1 cellular context compared by ENCODE assay signal in the genomic region with DNA sequence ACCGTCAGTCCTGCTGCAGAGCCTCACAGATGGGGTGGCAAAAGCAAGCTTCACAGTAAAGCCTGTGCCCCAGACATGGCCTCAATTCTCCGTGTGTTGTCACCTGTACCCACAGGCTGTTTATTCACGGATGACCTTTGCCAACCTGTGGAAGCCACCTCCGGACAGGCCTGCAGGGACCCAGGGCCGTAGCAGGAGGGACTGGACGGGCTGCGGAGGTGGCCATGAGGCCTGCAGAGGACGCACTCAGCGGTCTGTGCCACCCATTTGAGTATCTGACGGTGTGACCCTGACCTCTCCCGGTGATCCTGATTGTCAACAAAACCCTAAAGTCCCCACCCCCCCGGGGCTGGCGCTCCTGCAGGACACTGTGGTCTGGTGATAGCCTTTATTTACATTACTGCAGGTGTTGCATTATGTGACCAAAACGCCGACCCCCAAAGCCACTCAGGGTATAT.
TF ChIP-seq lines count a peak whose summit lies in the region.

No MANE protein-coding gene starts in this region.

TF ChIP-seq in HepG2, 621 proteins besides CTCF, POLR2A, EP300 and RAD21 (continues in another document):
- TF ChIP-seq ZNF672 (CRISPR knock-in tag; IDR thresholded peaks at IDR 0.05), result no peak
- no peak for TF ChIP-seq ZNF468 (CRISPR knock-in tag; IDR thresholded peaks at IDR 0.05)
- no peak for TF ChIP-seq MTA3 (CRISPR knock-in tag; IDR thresholded peaks at IDR 0.05)
- no peak for TF ChIP-seq POGZ (CRISPR knock-in tag; IDR thresholded peaks at IDR 0.05)
- TF ChIP-seq, protein P1, sequence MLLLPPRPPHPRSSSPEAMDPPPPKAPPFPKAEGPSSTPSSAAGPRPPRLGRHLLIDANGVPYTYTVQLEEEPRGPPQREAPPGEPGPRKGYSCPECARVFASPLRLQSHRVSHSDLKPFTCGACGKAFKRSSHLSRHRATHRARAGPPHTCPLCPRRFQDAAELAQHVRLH (CRISPR knock-in tag; IDR thresholded peaks at IDR 0.05; ENCODE audit: borderline replicate concordance, low read depth), result peak; percentile 87
- no peak for TF ChIP-seq ZIK1 (CRISPR knock-in tag; IDR thresholded peaks at IDR 0.05; ENCODE audit: borderline replicate concordance, low read depth)
- TF ChIP-seq SNAI1 (CRISPR knock-in tag; IDR thresholded peaks at IDR 0.05; ENCODE audit: borderline replicate concordance), result peak; percentile 62; the same call in 1 of the 2 replicates
- TF ChIP-seq SP140L (CRISPR knock-in tag; IDR thresholded peaks at IDR 0.05; ENCODE audit: borderline replicate concordance), result no peak
- no peak for TF ChIP-seq ZNF230 (CRISPR knock-in tag; IDR thresholded peaks at IDR 0.05)
- TF ChIP-seq ZNF816 (CRISPR knock-in tag; IDR thresholded peaks at IDR 0.05; ENCODE audit: borderline replicate concordance), result no peak
- no peak for TF ChIP-seq ZSCAN20 (CRISPR knock-in tag; IDR thresholded peaks at IDR 0.05; ENCODE audit: borderline replicate concordance)
- TF ChIP-seq, protein P2, sequence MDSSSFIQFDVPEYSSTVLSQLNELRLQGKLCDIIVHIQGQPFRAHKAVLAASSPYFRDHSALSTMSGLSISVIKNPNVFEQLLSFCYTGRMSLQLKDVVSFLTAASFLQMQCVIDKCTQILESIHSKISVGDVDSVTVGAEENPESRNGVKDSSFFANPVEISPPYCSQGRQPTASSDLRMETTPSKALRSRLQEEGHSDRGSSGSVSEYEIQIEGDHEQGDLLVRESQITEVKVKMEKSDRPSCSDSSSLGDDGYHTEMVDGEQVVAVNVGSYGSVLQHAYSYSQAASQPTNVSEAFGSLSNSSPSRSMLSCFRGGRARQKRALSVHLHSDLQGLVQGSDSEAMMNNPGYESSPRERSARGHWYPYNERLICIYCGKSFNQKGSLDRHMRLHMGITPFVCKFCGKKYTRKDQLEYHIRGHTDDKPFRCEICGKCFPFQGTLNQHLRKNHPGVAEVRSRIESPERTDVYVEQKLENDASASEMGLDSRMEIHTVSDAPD (CRISPR knock-in tag; IDR thresholded peaks at IDR 0.05), result peak; percentile 97
- peak; percentile 67; the same call in 1 of the 2 replicates for TF ChIP-seq ZSCAN31 (CRISPR knock-in tag; IDR thresholded peaks at IDR 0.05; ENCODE audit: low read depth)
- TF ChIP-seq PRMT3 (CRISPR knock-in tag; IDR thresholded peaks at IDR 0.05; ENCODE audit: borderline replicate concordance, low read depth), result no peak
- TF ChIP-seq, protein P3, sequence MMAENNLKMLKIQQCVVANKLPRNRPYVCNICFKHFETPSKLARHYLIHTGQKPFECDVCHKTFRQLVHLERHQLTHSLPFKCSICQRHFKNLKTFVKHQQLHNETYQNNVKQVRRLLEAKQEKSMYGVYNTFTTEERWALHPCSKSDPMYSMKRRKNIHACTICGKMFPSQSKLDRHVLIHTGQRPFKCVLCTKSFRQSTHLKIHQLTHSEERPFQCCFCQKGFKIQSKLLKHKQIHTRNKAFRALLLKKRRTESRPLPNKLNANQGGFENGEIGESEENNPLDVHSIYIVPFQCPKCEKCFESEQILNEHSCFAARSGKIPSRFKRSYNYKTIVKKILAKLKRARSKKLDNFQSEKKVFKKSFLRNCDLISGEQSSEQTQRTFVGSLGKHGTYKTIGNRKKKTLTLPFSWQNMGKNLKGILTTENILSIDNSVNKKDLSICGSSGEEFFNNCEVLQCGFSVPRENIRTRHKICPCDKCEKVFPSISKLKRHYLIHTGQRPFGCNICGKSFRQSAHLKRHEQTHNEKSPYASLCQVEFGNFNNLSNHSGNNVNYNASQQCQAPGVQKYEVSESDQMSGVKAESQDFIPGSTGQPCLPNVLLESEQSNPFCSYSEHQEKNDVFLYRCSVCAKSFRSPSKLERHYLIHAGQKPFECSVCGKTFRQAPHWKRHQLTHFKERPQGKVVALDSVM (CRISPR knock-in tag; IDR thresholded peaks at IDR 0.05), result peak; percentile 59; the same call in 1 of the 2 replicates
- TF ChIP-seq MZF1 (CRISPR knock-in tag; IDR thresholded peaks at IDR 0.05; ENCODE audit: borderline replicate concordance), result no peak
- TF ChIP-seq, protein P4, sequence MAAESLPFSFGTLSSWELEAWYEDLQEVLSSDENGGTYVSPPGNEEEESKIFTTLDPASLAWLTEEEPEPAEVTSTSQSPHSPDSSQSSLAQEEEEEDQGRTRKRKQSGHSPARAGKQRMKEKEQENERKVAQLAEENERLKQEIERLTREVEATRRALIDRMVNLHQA (CRISPR knock-in tag; IDR thresholded peaks at IDR 0.05), result no peak
- TF ChIP-seq ZBTB10 (CRISPR knock-in tag; IDR thresholded peaks at IDR 0.05; ENCODE audit: borderline replicate concordance), result 0 out of 2 replicates have a peak, but pooled peaks have one; percentile 47
- no peak for TF ChIP-seq ZNF549 (CRISPR knock-in tag; IDR thresholded peaks at IDR 0.05)
- TF ChIP-seq, protein P5, sequence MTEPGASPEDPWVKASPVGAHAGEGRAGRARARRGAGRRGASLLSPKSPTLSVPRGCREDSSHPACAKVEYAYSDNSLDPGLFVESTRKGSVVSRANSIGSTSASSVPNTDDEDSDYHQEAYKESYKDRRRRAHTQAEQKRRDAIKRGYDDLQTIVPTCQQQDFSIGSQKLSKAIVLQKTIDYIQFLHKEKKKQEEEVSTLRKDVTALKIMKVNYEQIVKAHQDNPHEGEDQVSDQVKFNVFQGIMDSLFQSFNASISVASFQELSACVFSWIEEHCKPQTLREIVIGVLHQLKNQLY (CRISPR knock-in tag; IDR thresholded peaks at IDR 0.05), result 0 out of 2 replicates have a peak, but pooled peaks have one; percentile 45
- TF ChIP-seq, protein P6, sequence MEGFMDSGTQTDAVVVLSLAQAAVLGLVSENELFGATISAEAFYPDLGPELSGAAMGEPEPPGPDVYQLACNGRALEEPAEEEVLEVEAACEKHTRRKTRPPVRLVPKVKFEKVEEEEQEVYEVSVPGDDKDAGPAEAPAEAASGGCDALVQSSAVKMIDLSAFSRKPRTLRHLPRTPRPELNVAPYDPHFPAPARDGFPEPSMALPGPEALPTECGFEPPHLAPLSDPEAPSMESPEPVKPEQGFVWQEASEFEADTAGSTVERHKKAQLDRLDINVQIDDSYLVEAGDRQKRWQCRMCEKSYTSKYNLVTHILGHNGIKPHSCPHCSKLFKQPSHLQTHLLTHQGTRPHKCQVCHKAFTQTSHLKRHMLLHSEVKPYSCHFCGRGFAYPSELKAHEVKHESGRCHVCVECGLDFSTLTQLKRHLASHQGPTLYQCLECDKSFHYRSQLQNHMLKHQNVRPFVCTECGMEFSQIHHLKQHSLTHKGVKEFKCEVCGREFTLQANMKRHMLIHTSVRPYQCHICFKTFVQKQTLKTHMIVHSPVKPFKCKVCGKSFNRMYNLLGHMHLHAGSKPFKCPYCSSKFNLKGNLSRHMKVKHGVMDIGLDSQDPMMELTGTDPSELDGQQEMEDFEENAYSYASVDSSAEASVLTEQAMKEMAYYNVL (CRISPR knock-in tag; IDR thresholded peaks at IDR 0.05; ENCODE audit: borderline replicate concordance), result no peak
- TF ChIP-seq ZFP36L1 (CRISPR knock-in tag; IDR thresholded peaks at IDR 0.05), result no peak
- TF ChIP-seq ELF4 (CRISPR knock-in tag; IDR thresholded peaks at IDR 0.05; ENCODE audit: borderline replicate concordance), result no peak; the same call in 1 of the 2 replicates
- no peak for TF ChIP-seq ZNF280B (CRISPR knock-in tag; IDR thresholded peaks at IDR 0.05; ENCODE audit: borderline replicate concordance)
- peak; percentile 50; the same call in 1 of the 2 replicates for TF ChIP-seq BORCS8-MEF2B (CRISPR knock-in tag; IDR thresholded peaks at IDR 0.05)
- peak; percentile 94 to 95 for TF ChIP-seq NR2F1 (CRISPR knock-in tag; IDR thresholded peaks at IDR 0.05)
- 0 out of 2 replicates have a peak, but pooled peaks have one; percentile 41 for TF ChIP-seq MXD4 (CRISPR knock-in tag; IDR thresholded peaks at IDR 0.05)
- TF ChIP-seq, protein P7, sequence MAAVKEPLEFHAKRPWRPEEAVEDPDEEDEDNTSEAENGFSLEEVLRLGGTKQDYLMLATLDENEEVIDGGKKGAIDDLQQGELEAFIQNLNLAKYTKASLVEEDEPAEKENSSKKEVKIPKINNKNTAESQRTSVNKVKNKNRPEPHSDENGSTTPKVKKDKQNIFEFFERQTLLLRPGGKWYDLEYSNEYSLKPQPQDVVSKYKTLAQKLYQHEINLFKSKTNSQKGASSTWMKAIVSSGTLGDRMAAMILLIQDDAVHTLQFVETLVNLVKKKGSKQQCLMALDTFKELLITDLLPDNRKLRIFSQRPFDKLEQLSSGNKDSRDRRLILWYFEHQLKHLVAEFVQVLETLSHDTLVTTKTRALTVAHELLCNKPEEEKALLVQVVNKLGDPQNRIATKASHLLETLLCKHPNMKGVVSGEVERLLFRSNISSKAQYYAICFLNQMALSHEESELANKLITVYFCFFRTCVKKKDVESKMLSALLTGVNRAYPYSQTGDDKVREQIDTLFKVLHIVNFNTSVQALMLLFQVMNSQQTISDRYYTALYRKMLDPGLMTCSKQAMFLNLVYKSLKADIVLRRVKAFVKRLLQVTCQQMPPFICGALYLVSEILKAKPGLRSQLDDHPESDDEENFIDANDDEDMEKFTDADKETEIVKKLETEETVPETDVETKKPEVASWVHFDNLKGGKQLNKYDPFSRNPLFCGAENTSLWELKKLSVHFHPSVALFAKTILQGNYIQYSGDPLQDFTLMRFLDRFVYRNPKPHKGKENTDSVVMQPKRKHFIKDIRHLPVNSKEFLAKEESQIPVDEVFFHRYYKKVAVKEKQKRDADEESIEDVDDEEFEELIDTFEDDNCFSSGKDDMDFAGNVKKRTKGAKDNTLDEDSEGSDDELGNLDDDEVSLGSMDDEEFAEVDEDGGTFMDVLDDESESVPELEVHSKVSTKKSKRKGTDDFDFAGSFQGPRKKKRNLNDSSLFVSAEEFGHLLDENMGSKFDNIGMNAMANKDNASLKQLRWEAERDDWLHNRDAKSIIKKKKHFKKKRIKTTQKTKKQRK (IDR thresholded peaks at IDR 0.05; ENCODE audit: low read length), result no peak
- peak; percentile 51; the same call in 1 of the 2 replicates for TF ChIP-seq ZNF772 (CRISPR knock-in tag; IDR thresholded peaks at IDR 0.05)
- no peak for TF ChIP-seq SMARCC2 (IDR thresholded peaks at IDR 0.05)
- peak; percentile 66; the same call in 1 of the 2 replicates for TF ChIP-seq ZNF747 (CRISPR knock-in tag; IDR thresholded peaks at IDR 0.05; ENCODE audit: borderline replicate concordance)
- TF ChIP-seq TBX2 (CRISPR knock-in tag; IDR thresholded peaks at IDR 0.05; ENCODE audit: borderline replicate concordance), result peak; percentile 95
- TF ChIP-seq HHEX (CRISPR knock-in tag; IDR thresholded peaks at IDR 0.05), result no peak
- TF ChIP-seq NONO (IDR thresholded peaks at IDR 0.05), result no peak
- peak; percentile 72 for TF ChIP-seq NONO (CRISPR knock-in tag; conservative IDR thresholded peaks at IDR 0.05)
- TF ChIP-seq, protein P8, sequence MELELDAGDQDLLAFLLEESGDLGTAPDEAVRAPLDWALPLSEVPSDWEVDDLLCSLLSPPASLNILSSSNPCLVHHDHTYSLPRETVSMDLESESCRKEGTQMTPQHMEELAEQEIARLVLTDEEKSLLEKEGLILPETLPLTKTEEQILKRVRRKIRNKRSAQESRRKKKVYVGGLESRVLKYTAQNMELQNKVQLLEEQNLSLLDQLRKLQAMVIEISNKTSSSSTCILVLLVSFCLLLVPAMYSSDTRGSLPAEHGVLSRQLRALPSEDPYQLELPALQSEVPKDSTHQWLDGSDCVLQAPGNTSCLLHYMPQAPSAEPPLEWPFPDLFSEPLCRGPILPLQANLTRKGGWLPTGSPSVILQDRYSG (CRISPR knock-in tag; IDR thresholded peaks at IDR 0.05), result no peak
- no peak for TF ChIP-seq ZNF777 (CRISPR knock-in tag; IDR thresholded peaks at IDR 0.05)
- no peak; the same call in 1 of the 2 replicates for TF ChIP-seq CREB1 (IDR thresholded peaks at IDR 0.05)
- TF ChIP-seq CREB1 (CRISPR knock-in tag; IDR thresholded peaks at IDR 0.05), result peak; percentile 58; the same call in 1 of the 2 replicates
- TF ChIP-seq KDM4B (CRISPR knock-in tag; IDR thresholded peaks at IDR 0.05), result no peak
- TF ChIP-seq, protein P9, sequence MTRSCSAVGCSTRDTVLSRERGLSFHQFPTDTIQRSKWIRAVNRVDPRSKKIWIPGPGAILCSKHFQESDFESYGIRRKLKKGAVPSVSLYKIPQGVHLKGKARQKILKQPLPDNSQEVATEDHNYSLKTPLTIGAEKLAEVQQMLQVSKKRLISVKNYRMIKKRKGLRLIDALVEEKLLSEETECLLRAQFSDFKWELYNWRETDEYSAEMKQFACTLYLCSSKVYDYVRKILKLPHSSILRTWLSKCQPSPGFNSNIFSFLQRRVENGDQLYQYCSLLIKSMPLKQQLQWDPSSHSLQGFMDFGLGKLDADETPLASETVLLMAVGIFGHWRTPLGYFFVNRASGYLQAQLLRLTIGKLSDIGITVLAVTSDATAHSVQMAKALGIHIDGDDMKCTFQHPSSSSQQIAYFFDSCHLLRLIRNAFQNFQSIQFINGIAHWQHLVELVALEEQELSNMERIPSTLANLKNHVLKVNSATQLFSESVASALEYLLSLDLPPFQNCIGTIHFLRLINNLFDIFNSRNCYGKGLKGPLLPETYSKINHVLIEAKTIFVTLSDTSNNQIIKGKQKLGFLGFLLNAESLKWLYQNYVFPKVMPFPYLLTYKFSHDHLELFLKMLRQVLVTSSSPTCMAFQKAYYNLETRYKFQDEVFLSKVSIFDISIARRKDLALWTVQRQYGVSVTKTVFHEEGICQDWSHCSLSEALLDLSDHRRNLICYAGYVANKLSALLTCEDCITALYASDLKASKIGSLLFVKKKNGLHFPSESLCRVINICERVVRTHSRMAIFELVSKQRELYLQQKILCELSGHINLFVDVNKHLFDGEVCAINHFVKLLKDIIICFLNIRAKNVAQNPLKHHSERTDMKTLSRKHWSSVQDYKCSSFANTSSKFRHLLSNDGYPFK (CRISPR knock-in tag; IDR thresholded peaks at IDR 0.05; ENCODE audit: borderline replicate concordance), result peak; percentile 56; the same call in 1 of the 2 replicates
